In genomic region chr2:28047698-28048097, GRCh38 we compare ENCODE assay signal across 13 cellular contexts.
DNase-seq lines count a peak whose midpoint lies in the region; ATAC-seq, FAIRE-seq and TF ChIP-seq lines count a peak whose summit lies in the region.
"Had no signal": no experiment of that assay in that cellular context is flagged by ENCODE, and none has a peak within 500 bp of the region (broad histone marks: within the 10 kb centered on the region; RNA-seq: fewer than 3 reads in every experiment).

No MANE protein-coding gene starts in this region.

- no peak overlapping the region for H3K27ac Mint-ChIP-seq in effector memory CD8-positive, alpha-beta T cell
- H3K27ac Mint-ChIP-seq: activated CD8-positive, alpha-beta T cell treated with anti-CD3 and anti-CD28 coated beads for 36 hours; activated naive CD4-positive, alpha-beta T cell treated with anti-CD3 and anti-CD28 coated beads, Interleukin-2, amount 50 U/mL, for 72 hours had no signal

- FAIRE-seq in GM12892 (lab: Jason Lieb, UNC) = peak; percentile 48

- no peak for ATAC-seq in effector memory CD8-positive, alpha-beta T cell (replicated peaks)
- ATAC-seq: activated CD8-positive, alpha-beta T cell treated with anti-CD3 and anti-CD28 coated beads for 36 hours had no signal

- no peak overlapping the region for H3K4me3 Mint-ChIP-seq in effector memory CD8-positive, alpha-beta T cell
- H3K4me3 Mint-ChIP-seq: activated CD8-positive, alpha-beta T cell treated with anti-CD3 and anti-CD28 coated beads for 36 hours had no signal

- H3K36me3 Mint-ChIP-seq in effector memory CD8-positive, alpha-beta T cell (ENCODE audit: insufficient read depth) = peaks cover 3% of the 10 kb centered on the region

- H3K4me1 Mint-ChIP-seq in effector memory CD8-positive, alpha-beta T cell (ENCODE audit: low read depth in 2 of 2) = no peaks in the 10 kb centered on the region

- TF ChIP-seq POLR2A in GM12892 (IDR thresholded peaks at IDR 0.05; ENCODE audit: low read depth, low read length) = no peak

- no peak overlapping the region for H3K4me3 ChIP-seq in skeletal muscle cell (ENCODE audit: low read depth, low read length)
- H3K4me3 ChIP-seq: MG63 had no signal

- H3K27me3 Mint-ChIP-seq in effector memory CD8-positive, alpha-beta T cell = no peaks in the 10 kb centered on the region
- H3K27me3 Mint-ChIP-seq: activated CD8-positive, alpha-beta T cell treated with anti-CD3 and anti-CD28 coated beads for 36 hours had no signal

- H3K9me3 Mint-ChIP-seq in effector memory CD8-positive, alpha-beta T cell = no peaks in the 10 kb centered on the region
- H3K9me3 Mint-ChIP-seq: activated CD8-positive, alpha-beta T cell treated with anti-CD3 and anti-CD28 coated beads for 36 hours; activated naive CD4-positive, alpha-beta T cell treated with anti-CD3 and anti-CD28 coated beads, Interleukin-2, amount 50 U/mL, for 72 hours had no signal

- DNase-seq in GM12892 (ENCODE audit: insufficient read length) (no peak), NOMO-1 treated with dmso at 0.1 percent for 144 hours (lab: John Stamatoyannopoulos, UW; ENCODE audit: unreplicated experiment) (peak; percentile 27), epidermal melanocyte (ENCODE audit: insufficient read length, low spot score) (peak; percentile 18), skeletal muscle cell (ENCODE audit: low read depth) (peak; percentile 55), RKO (ENCODE audit: low spot score) (no peak), NCI-H2227 (lab: John Stamatoyannopoulos, UW; ENCODE audit: unreplicated experiment) (no peak)
- DNase-seq in activated CD4-positive, CD25-positive, alpha-beta regulatory T cell treated with anti-CD3 and anti-CD28 coated beads, Interleukin-2, amount 50 U/mL, for 72 hours = no peak
- DNase-seq in effector memory CD8-positive, alpha-beta T cell = no peak
- DNase-seq: activated CD8-positive, alpha-beta T cell treated with anti-CD3 and anti-CD28 coated beads for 36 hours; DMS153; MG63; stimulated activated CD4-positive, alpha-beta T cell treated with anti-CD3 and anti-CD28 coated beads, Interleukin-12 subunit alpha, Interleukin-12 subunit beta, amount 100 ng/mL, for 4 hours had no signal

Comparison
In these comparisons a context has a peak if more than half of its experiments do, and no peak if none do; other contexts are left out.
1. DNase-seq: peak in NOMO-1 treated with dmso at 0.1 percent for 144 hours (single experiment), epidermal melanocyte (single experiment) and skeletal muscle cell (single experiment); none in GM12892 (single experiment), RKO (single experiment), activated CD4-positive, CD25-positive, alpha-beta regulatory T cell treated with anti-CD3 and anti-CD28 coated beads, Interleukin-2, amount 50 U/mL, for 72 hours (single experiment), effector memory CD8-positive, alpha-beta T cell (0 of 3) and NCI-H2227 (single experiment).